20 cellular contexts compared by ENCODE assay signal in the genomic region with DNA sequence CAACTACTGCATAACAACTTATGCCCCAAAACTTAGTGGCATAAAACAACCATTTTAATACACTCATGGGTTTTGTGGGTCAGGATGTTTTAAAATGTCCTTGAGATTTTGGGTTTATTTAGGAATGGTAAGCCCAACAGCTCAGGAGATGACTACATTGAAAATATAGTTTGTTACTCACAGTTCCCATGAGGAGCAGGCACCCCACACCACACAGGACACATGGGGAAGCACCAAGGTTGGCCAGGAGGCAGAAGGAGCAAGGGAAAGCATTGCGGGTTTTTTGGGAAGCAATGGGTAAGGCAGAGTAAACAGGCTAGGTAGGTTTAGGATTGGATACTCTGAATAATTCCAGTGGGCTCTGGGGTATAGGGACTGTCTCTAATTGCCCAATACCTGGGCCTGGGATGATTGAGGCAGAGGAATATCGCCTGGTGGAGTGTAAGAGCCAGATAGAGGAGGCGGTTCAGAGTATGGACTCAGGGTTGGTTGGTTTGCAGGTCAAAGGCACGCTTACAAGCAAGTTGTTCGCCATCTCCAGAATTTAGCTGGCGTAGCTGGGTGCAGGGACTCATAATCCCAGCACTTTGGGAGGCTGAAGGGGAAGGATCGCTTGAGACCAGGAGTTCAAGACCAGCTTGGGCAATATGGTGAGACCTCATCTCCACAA. TPM values are rescaled to one million over a fixed set of nuclear protein-coding genes. Genes with fewer than 3 reads are reported as not detected.
DNase-seq lines count a peak whose midpoint lies in the region; ATAC-seq and TF ChIP-seq lines count a peak whose summit lies in the region.
"Had no signal": no experiment of that assay in that cellular context is flagged by ENCODE, and none has a peak within 500 bp of the region (broad histone marks: within the 10 kb centered on the region; RNA-seq: fewer than 3 reads in every experiment).

No MANE protein-coding gene starts in this region.

- no peak overlapping the region for H3K4me3 ChIP-seq in spleen
- no peak overlapping the region for H3K4me3 ChIP-seq in OCI-LY7 (ENCODE audit: low read depth, low read length, poor library complexity, severe bottlenecking)
- H3K4me3 ChIP-seq: A549, HAP-1 had no signal

- intact Hi-C loops in natural killer cell (cut with micrococcal nuclease) (loop anchor here (5.0 kb wide), 1 partner anchor 339 kb away; no protein-coding TSS in a partner anchor), spleen (cut with DNase I; ENCODE audit: low total_unique reads) (loop anchor here (5.0 kb wide), 1 partner anchor 34 kb away; the partner anchor contains the start of gene ZFYVE27), OCI-LY7 (cut with micrococcal nuclease; ENCODE audit: unreplicated experiment) (no loop called here)

- no peaks in the 10 kb centered on the region for H3K36me3 ChIP-seq in spleen
- H3K36me3 ChIP-seq in OCI-LY7 (ENCODE audit: insufficient read depth, low read length), result no peaks in the 10 kb centered on the region
- H3K36me3 ChIP-seq: BE2C, HAP-1 had no signal

- H3K27ac Mint-ChIP-seq in natural killer cell treated with Interleukin-12 subunit alpha and Interleukin-12 subunit beta and Interleukin-15 and Interleukin-18, amount 100 ng/mL, for 72 hours, result no peak overlapping the region
- no peak overlapping the region for H3K27ac Mint-ChIP-seq in natural killer cell
- H3K27ac Mint-ChIP-seq in T-helper 17 cell, result peak overlapping the region; percentile 32
- H3K27ac Mint-ChIP-seq in stimulated activated memory B cell treated with anti-CD40 and anti-IgM and Interleukin-4, amounts not matched to agents 10 μg/mL and 1 μg/mL and 100 μg/mL, for 72 hours, result no peak overlapping the region
- H3K27ac Mint-ChIP-seq: CD4-positive, CD25-positive, alpha-beta regulatory T cell; CD8-positive, alpha-beta T cell had no signal

- no peaks in the 10 kb centered on the region for H3K4me1 Mint-ChIP-seq in natural killer cell treated with Interleukin-12 subunit alpha and Interleukin-12 subunit beta and Interleukin-15 and Interleukin-18, amount 100 ng/mL, for 72 hours (ENCODE audit: low read depth in 2 of 2)
- H3K4me1 Mint-ChIP-seq in natural killer cell (peaks cover 6 to 7% of the 10 kb centered on the region in 2 donors), T-helper 17 cell (no peaks in the 10 kb centered on the region)
- H3K4me1 Mint-ChIP-seq in stimulated activated memory B cell treated with anti-CD40 and anti-IgM and Interleukin-4, amounts not matched to agents 10 μg/mL and 1 μg/mL and 100 μg/mL, for 72 hours, result no peaks in the 10 kb centered on the region

- no peaks in the 10 kb centered on the region for H3K9me3 Mint-ChIP-seq in natural killer cell treated with Interleukin-12 subunit alpha and Interleukin-12 subunit beta and Interleukin-15 and Interleukin-18, amount 100 ng/mL, for 72 hours
- H3K9me3 Mint-ChIP-seq in natural killer cell, result no peaks in the 10 kb centered on the region
- no peaks in the 10 kb centered on the region for H3K9me3 Mint-ChIP-seq in stimulated activated memory B cell treated with anti-CD40 and anti-IgM and Interleukin-4, amounts not matched to agents 10 μg/mL and 1 μg/mL and 100 μg/mL, for 72 hours
- H3K9me3 Mint-ChIP-seq: CD4-positive, CD25-positive, alpha-beta regulatory T cell; CD8-positive, alpha-beta T cell had no signal

- TF ChIP-seq POLR2A in spleen (IDR thresholded peaks at IDR 0.05), result no peak

- peaks cover 0 to 10% (median 0%) of the 10 kb centered on the region in 7 donors for H3K27me3 ChIP-seq in spleen (replicated peaks in 1 of 7)
- H3K27me3 ChIP-seq: BE2C had no signal

- CTCF ChIA-PET in OCI-LY7 (lab: Charles Lee; ENCODE audit: unreplicated experiment), result no interaction called here

- peaks cover 7 to 10% of the 10 kb centered on the region in 2 donors for H3K27me3 Mint-ChIP-seq in natural killer cell treated with Interleukin-12 subunit alpha and Interleukin-12 subunit beta and Interleukin-15 and Interleukin-18, amount 100 ng/mL, for 72 hours
- H3K27me3 Mint-ChIP-seq in natural killer cell (ENCODE audit: low read depth in 2 of 2), result peaks cover 0 to 7% of the 10 kb centered on the region in 2 donors
- H3K27me3 Mint-ChIP-seq in T-helper 17 cell, result peaks cover 22% of the 10 kb centered on the region
- peaks cover 14% of the 10 kb centered on the region for H3K27me3 Mint-ChIP-seq in stimulated activated memory B cell treated with anti-CD40 and anti-IgM and Interleukin-4, amounts not matched to agents 10 μg/mL and 1 μg/mL and 100 μg/mL, for 72 hours

- H3K36me3 Mint-ChIP-seq in natural killer cell treated with Interleukin-12 subunit alpha and Interleukin-12 subunit beta and Interleukin-15 and Interleukin-18, amount 100 ng/mL, for 72 hours, result no peaks in the 10 kb centered on the region
- H3K36me3 Mint-ChIP-seq in natural killer cell, result no peaks in the 10 kb centered on the region
- H3K36me3 Mint-ChIP-seq in T-helper 17 cell (ENCODE audit: low read depth), result peaks cover 2% of the 10 kb centered on the region
- H3K36me3 Mint-ChIP-seq in stimulated activated memory B cell treated with anti-CD40 and anti-IgM and Interleukin-4, amounts not matched to agents 10 μg/mL and 1 μg/mL and 100 μg/mL, for 72 hours, result no peaks in the 10 kb centered on the region
- H3K36me3 Mint-ChIP-seq: CD8-positive, alpha-beta T cell had no signal

- H3K27ac ChIP-seq in spleen, result no peak overlapping the region
- H3K27ac ChIP-seq in OCI-LY7 (ENCODE audit: low read depth, low read length, poor library complexity, severe bottlenecking), result no peak overlapping the region
- H3K27ac ChIP-seq: A549, C4-2B had no signal

- ATAC-seq in natural killer cell treated with Interleukin-12 subunit alpha and Interleukin-12 subunit beta and Interleukin-15 and Interleukin-18, amount 100 ng/mL, for 72 hours, result no peak
- no peak for ATAC-seq in natural killer cell
- ATAC-seq in T-helper 17 cell, result no peak
- no peak for ATAC-seq in stimulated activated memory B cell treated with anti-CD40 and anti-IgM and Interleukin-4, amounts not matched to agents 10 μg/mL and 1 μg/mL and 100 μg/mL, for 72 hours
- ATAC-seq: A549; CD8-positive, alpha-beta T cell had no signal

- no peak overlapping the region for H3K4me2 ChIP-seq in OCI-LY7 (ENCODE audit: low read length)
- H3K4me2 ChIP-seq: A549 had no signal

- H4K20me1 ChIP-seq in OCI-LY7 (ENCODE audit: insufficient read depth, low read length), result no peaks in the 10 kb centered on the region

- no peaks in the 10 kb centered on the region for H3K9me3 ChIP-seq in T-helper 17 cell (ENCODE audit: control insufficient read depth, low read length, poor library complexity, severe bottlenecking)
- no peaks in the 10 kb centered on the region for H3K9me3 ChIP-seq in spleen
- no peaks in the 10 kb centered on the region for H3K9me3 ChIP-seq in OCI-LY7 (ENCODE audit: low read length)
- H3K9me3 ChIP-seq: A549, BE2C, Caco-2, HAP-1 had no signal

- H2AFZ ChIP-seq in OCI-LY7 (ENCODE audit: low read length), result no peak overlapping the region

- H3K79me2 ChIP-seq in OCI-LY7 (ENCODE audit: insufficient read depth, low read depth, low read length), result no peaks in the 10 kb centered on the region

- H3K4me3 Mint-ChIP-seq in natural killer cell treated with Interleukin-12 subunit alpha and Interleukin-12 subunit beta and Interleukin-15 and Interleukin-18, amount 100 ng/mL, for 72 hours, result no peak overlapping the region
- H3K4me3 Mint-ChIP-seq in natural killer cell (no peak overlapping the region), T-helper 17 cell (peak overlapping the region; percentile 50)
- no peak overlapping the region for H3K4me3 Mint-ChIP-seq in stimulated activated memory B cell treated with anti-CD40 and anti-IgM and Interleukin-4, amounts not matched to agents 10 μg/mL and 1 μg/mL and 100 μg/mL, for 72 hours
- H3K4me3 Mint-ChIP-seq: CD8-positive, alpha-beta T cell had no signal

- BruUV-seq in OCI-LY7 (replicated peaks; lab: Mats Ljungman, UMichigan), result no TSS peak

- no peaks in the 10 kb centered on the region for H3K9me2 ChIP-seq in OCI-LY7 (ENCODE audit: insufficient read depth, low read length)

- DNase-seq in natural killer cell treated with Interleukin-12 subunit alpha and Interleukin-12 subunit beta and Interleukin-15 and Interleukin-18, amount 100 ng/mL, for 72 hours (ENCODE audit: low spot score), result peak; percentile 16
- no peak for DNase-seq in natural killer cell
- no peak for DNase-seq in T-helper 17 cell
- peak; percentile 6 for DNase-seq in spleen
- DNase-seq in OCI-LY7 (ENCODE audit: low spot score), result no peak
- no peak for DNase-seq in NCI-H1048 (lab: John Stamatoyannopoulos, UW)
- DNase-seq: 8988T; ACHN; AML-193; BE2C; Caco-2; CD4-positive, CD25-positive, alpha-beta regulatory T cell; CD8-positive, alpha-beta T cell; DMS153; DND-41; GOT3 had no signal

- TF ChIP-seq CTCF in natural killer cell (IDR thresholded peaks at IDR 0.05) (no peak), spleen (IDR thresholded peaks at IDR 0.05 in 8 of 11, conservative IDR thresholded peaks at IDR 0.05 in 3 of 11) (no peak), OCI-LY7 (conservative IDR thresholded peaks at IDR 0.05; ENCODE audit: low read length) (no peak)

- 81 to 97% (median 91%) methylated on average over 7 of the region's 7 CpGs for WGBS in spleen, 5 donors

- H3K4me1 ChIP-seq in spleen (peaks cover 0 to 9% (median 4%) of the 10 kb centered on the region in 6 donors), OCI-LY7 (ENCODE audit: insufficient read depth, low read length, poor library complexity, severe bottlenecking) (no peaks in the 10 kb centered on the region)
- H3K4me1 ChIP-seq: HAP-1 had no signal

- POLR2A ChIA-PET in OCI-LY7 (lab: Charles Lee), result interaction anchor here (1.1 kb wide), 1 partner anchor 16 kb away, joined by 3 read pairs; the partner anchor contains the start of gene AVPI1

RNA-seq across cellular contexts. Expression of gene MARVELD1, which starts 10.0 kb away (rescaled TPM):
- total RNA-seq in natural killer cell treated with Interleukin-12 subunit alpha and Interleukin-12 subunit beta and Interleukin-15 and Interleukin-18, amount 100 ng/mL, for 72 hours, result under 1 TPM in 1 of 2 donors, not detected in 1; 0.75 TPM
- total RNA-seq in natural killer cell, result under 1 TPM; 0.40 to 0.84 (median 0.40) TPM
- 1 to 10 TPM; 1.2 to 2.7 TPM for total RNA-seq in T-helper 17 cell
- total RNA-seq in spleen, result 10 to 100 TPM; 11.0 to 24.6 (median 17.2) TPM
- polyA plus RNA-seq in spleen, result 1 to 10 TPM; 3.7 to 7.8 (median 6.4) TPM
- total RNA-seq in OCI-LY7 (2014; rRNA removed; shearing (Covaris generic)), result not detected in 2 replicates
- total RNA-seq in OCI-LY7 (2022), result 0.13 TPM in 1 of 2 replicates, not detected in the other
- polyA plus RNA-seq: CD4-positive, CD25-positive, alpha-beta regulatory T cell had no signal

RNA-seq across cellular contexts. Expression of gene AVPI1, which starts 16.5 kb away (rescaled TPM):
- under 1 TPM; 0.45 to 0.89 TPM for total RNA-seq in natural killer cell treated with Interleukin-12 subunit alpha and Interleukin-12 subunit beta and Interleukin-15 and Interleukin-18, amount 100 ng/mL, for 72 hours
- total RNA-seq in natural killer cell, result 1 to 10 TPM; 6.1 to 8.4 (median 6.8) TPM
- 1 to 10 TPM; 5.6 to 8.6 TPM for total RNA-seq in T-helper 17 cell
- total RNA-seq in spleen, result 10 to 100 TPM in 6 of 7 donors, 1 to 10 TPM in 1; 4.8 to 35.8 (median 16.0) TPM
- polyA plus RNA-seq in spleen, result 10 to 100 TPM in 1 of 3 donors, 1 to 10 TPM in 2; 4.0 to 12.2 (median 6.2) TPM
- 2.8 and 4.6 TPM in 2 replicates for total RNA-seq in OCI-LY7 (2014; rRNA removed; shearing (Covaris generic))
- 2.1 and 3.2 TPM in 2 replicates for total RNA-seq in OCI-LY7 (2022)

RNA-seq across cellular contexts. Expression of gene ZFYVE27, which starts 33.4 kb away (rescaled TPM):
- total RNA-seq in natural killer cell treated with Interleukin-12 subunit alpha and Interleukin-12 subunit beta and Interleukin-15 and Interleukin-18, amount 100 ng/mL, for 72 hours, result 10 to 100 TPM; 34.9 to 59.6 TPM
- total RNA-seq in natural killer cell (10 to 100 TPM; 63.0 to 82.8 (median 76.4) TPM), T-helper 17 cell (10 to 100 TPM; 60.0 to 69.2 TPM), spleen (10 to 100 TPM; 29.2 to 42.2 (median 34.1) TPM), OCI-LY7 (2022) (31.8 and 33.0 TPM in 2 replicates)
- 10 to 100 TPM; 16.8 to 24.7 (median 17.5) TPM for polyA plus RNA-seq in spleen
- total RNA-seq in OCI-LY7 (2014; rRNA removed; shearing (Covaris generic)), result 24.0 and 25.5 TPM in 2 replicates

Comparison
In these comparisons a context has a peak if more than half of its experiments do, and no peak if none do; other contexts are left out.
1. DNase-seq: peak in natural killer cell treated with Interleukin-12 subunit alpha and Interleukin-12 subunit beta and Interleukin-15 and Interleukin-18, amount 100 ng/mL, for 72 hours (single experiment) and spleen (single experiment); none in natural killer cell (single experiment), T-helper 17 cell (0 of 3), OCI-LY7 (single experiment) and NCI-H1048 (single experiment).